1 cellular context compared by ENCODE assay signal in genomic region chr15:79966634-79967330, GRCh38.
TF ChIP-seq lines count a peak whose summit lies in the region.

No MANE protein-coding gene starts in this region.

TF ChIP-seq in WTC11, 78 proteins besides CTCF, POLR2A, EP300 and RAD21 (continued from another document):
- TF ChIP-seq USF2 (CRISPR knock-in tag; IDR thresholded peaks at IDR 0.05) (no peak), ZNF423 (CRISPR knock-in tag; IDR thresholded peaks at IDR 0.05) (no peak), ETV6 (CRISPR knock-in tag; IDR thresholded peaks at IDR 0.05) (no peak), ZBTB21 (CRISPR knock-in tag; IDR thresholded peaks at IDR 0.05; ENCODE audit: borderline replicate concordance) (no peak), SMAD3 (CRISPR knock-in tag; IDR thresholded peaks at IDR 0.05; ENCODE audit: borderline replicate concordance) (no peak), FOXJ3 (CRISPR knock-in tag; IDR thresholded peaks at IDR 0.05; ENCODE audit: borderline replicate concordance) (no peak), NR2C2 (CRISPR knock-in tag; IDR thresholded peaks at IDR 0.05) (no peak)
